13 cellular contexts compared by ENCODE assay signal in genomic region chr2:20382965-20383800, GRCh38. TPM values are rescaled to one million over a fixed set of nuclear protein-coding genes. Genes with fewer than 3 reads are reported as not detected.
DNase-seq lines count a peak whose midpoint lies in the region; ATAC-seq and TF ChIP-seq lines count a peak whose summit lies in the region.
"Had no signal": no experiment of that assay in that cellular context is flagged by ENCODE, and none has a peak within 500 bp of the region (broad histone marks: within the 10 kb centered on the region; RNA-seq: fewer than 3 reads in every experiment).

No MANE protein-coding gene starts in this region.

- no peak overlapping the region for H3K9ac ChIP-seq in MM.1S (ENCODE audit: low read length)

- H3K36me3 ChIP-seq in mucosa of descending colon (ENCODE audit: low read depth) = no peaks in the 10 kb centered on the region
- no peaks in the 10 kb centered on the region for H3K36me3 ChIP-seq in MM.1S (replicated peaks; ENCODE audit: insufficient read depth, low read length)

- no peak overlapping the region for H3K4me2 ChIP-seq in MM.1S (ENCODE audit: low read depth, low read length)

- DNase-seq in EH (ENCODE audit: low read depth) = peak; percentile 67
- peak; percentile 33 for DNase-seq in LNCaP clone FGC (ENCODE audit: low read depth)
- peak; percentile 27 for DNase-seq in astrocyte of the spinal cord (ENCODE audit: low read depth, low spot score)
- DNase-seq in mucosa of descending colon = peak in 1 of 3 donors; percentile 31
- DNase-seq in MM.1S = no peak
- DNase-seq in NCI-H1105 (lab: John Stamatoyannopoulos, UW) = no peak
- DNase-seq in activated T-cell treated with anti-CD3 and anti-CD28 coated beads, Interleukin-2, amount 50 U/mL, for 48 hours = no peak
- DNase-seq: activated B cell treated with CpG ODN at 0.5 μM for 24 hours; activated naive CD8-positive, alpha-beta T cell treated with anti-CD3 and anti-CD28 coated beads for 36 hours; Calu3; NCI-H1694 treated with DMSO at 0.1 percent for 48 hours; occipital lobe had no signal

- no peaks in the 10 kb centered on the region for H3K27me3 ChIP-seq in MM.1S (replicated peaks; ENCODE audit: insufficient read depth, low read length)

- H3K9me2 ChIP-seq in MM.1S (replicated peaks; ENCODE audit: insufficient read depth, low read length) = no peaks in the 10 kb centered on the region

- no peak for TF ChIP-seq CTCF in LNCaP clone FGC (IDR thresholded peaks at IDR 0.05; ENCODE audit: control insufficient read depth, extremely low read depth, insufficient read depth)
- no peak for TF ChIP-seq CTCF in astrocyte of the spinal cord (IDR thresholded peaks at IDR 0.05; ENCODE audit: low read depth, low read length)
- no peak for TF ChIP-seq CTCF in mucosa of descending colon (IDR thresholded peaks at IDR 0.05)
- TF ChIP-seq CTCF in MM.1S (IDR thresholded peaks at IDR 0.05; ENCODE audit: low read length) = no peak

- no peaks in the 10 kb centered on the region for H4K20me1 ChIP-seq in MM.1S (ENCODE audit: insufficient read depth, low read length)

- H2AFZ ChIP-seq in MM.1S (ENCODE audit: low read length) = no peak overlapping the region

- no peaks in the 10 kb centered on the region for H3K9me3 ChIP-seq in mucosa of descending colon
- H3K9me3 ChIP-seq in MM.1S (replicated peaks; ENCODE audit: insufficient read depth, low read length) = no peaks in the 10 kb centered on the region

- in situ Hi-C loops in astrocyte of the spinal cord (cut with HindIII; ENCODE audit: low sequenced_read_pairs) = no loop called here

- H3K4me1 ChIP-seq in mucosa of descending colon (ENCODE audit: low read depth) (peaks cover 39% of the 10 kb centered on the region), MM.1S (ENCODE audit: low read length) (no peaks in the 10 kb centered on the region)

- H3K27ac ChIP-seq in MM.1S (ENCODE audit: low read length) = no peak overlapping the region

- H3K79me2 ChIP-seq in MM.1S (ENCODE audit: low read length) = no peaks in the 10 kb centered on the region

- ATAC-seq in mucosa of descending colon (peak; percentile 64), HG02938 (IDR thresholded peaks at IDR 0.05; ENCODE audit: unreplicated experiment) (no peak)

- intact Hi-C loops in mucosa of descending colon (cut with DNase I, micrococcal nuclease) = no loop called here

- H3F3A ChIP-seq in MM.1S (ENCODE audit: insufficient read depth, low read length) = no peaks in the 10 kb centered on the region

- H3K4me3 ChIP-seq in LNCaP clone FGC (ENCODE audit: low read depth, low read length) = no peak overlapping the region
- H3K4me3 ChIP-seq in astrocyte of the spinal cord (ENCODE audit: low read depth, low read length) = no peak overlapping the region
- H3K4me3 ChIP-seq in mucosa of descending colon = no peak overlapping the region
- no peak overlapping the region for H3K4me3 ChIP-seq in MM.1S (ENCODE audit: low read length)

RNA-seq across cellular contexts. Expression of gene PUM2, which starts 32.5 kb away (rescaled TPM):
- total RNA-seq in mucosa of descending colon = 100 to 1,000 TPM in 2 of 3 donors, 10 to 100 TPM in 1; 93.5 to 155 (median 115) TPM

Comparison
In these comparisons a context has a peak if more than half of its experiments do, and no peak if none do; other contexts are left out.
1. DNase-seq: peak in EH (single experiment), LNCaP clone FGC (single experiment) and astrocyte of the spinal cord (single experiment); none in MM.1S (single experiment), NCI-H1105 (single experiment) and activated T-cell treated with anti-CD3 and anti-CD28 coated beads, Interleukin-2, amount 50 U/mL, for 48 hours (0 of 2).